In genomic region chr10:92384741-92385140, GRCh38 we compare ENCODE assay signal across 25 cellular contexts.
DNase-seq lines count a peak whose midpoint lies in the region; ATAC-seq, FAIRE-seq and TF ChIP-seq lines count a peak whose summit lies in the region.
"Had no signal": no experiment of that assay in that cellular context is flagged by ENCODE, and none has a peak within 500 bp of the region (broad histone marks: within the 10 kb centered on the region; RNA-seq: fewer than 3 reads in every experiment).

No MANE protein-coding gene starts in this region.

- no peak overlapping the region for H2AFZ ChIP-seq in H1 (ENCODE audit: low read length)
- no peak overlapping the region for H2AFZ ChIP-seq in GM23248
- H2AFZ ChIP-seq: GM23338 had no signal

- no peaks in the 10 kb centered on the region for H3K9me2 ChIP-seq in GM23248 (ENCODE audit: insufficient read depth)

- H3K4me2 ChIP-seq in H1 (ENCODE audit: insufficient read depth in 1 of 2, low read depth in 2 of 2, low read length in 2 of 2), result no peak overlapping the region
- H3K4me2 ChIP-seq in GM23248 (ENCODE audit: unreplicated experiment), result no peak overlapping the region
- H3K4me2 ChIP-seq: A549; BLaER1 treated with 17β-estradiol and CSF1 and Interleukin-3, amounts not matched to agents 10 nM and 100 nM; GM23338 had no signal

- FAIRE-seq in H1 (lab: Jason Lieb, UNC), result no peak
- FAIRE-seq: A549, G401.6, GM12892, GM19239, H54 had no signal

- H4K20me1 ChIP-seq in H1 (replicated peaks in 1 of 2; ENCODE audit: control insufficient read depth in 1 of 2, insufficient read depth in 2 of 2, low read length in 2 of 2) (no peaks in the 10 kb centered on the region), GM23248 (ENCODE audit: insufficient read depth) (no peaks in the 10 kb centered on the region)
- H4K20me1 ChIP-seq: BLaER1 treated with 17β-estradiol and CSF1 and Interleukin-3, amounts not matched to agents 10 nM and 100 nM had no signal

- no peak overlapping the region for H2BK5ac ChIP-seq in H1 (ENCODE audit: low read depth, low read length)

- no peak for TF ChIP-seq EP300 in H1 (IDR thresholded peaks at IDR 0.05; ENCODE audit: borderline replicate concordance in 1 of 2, low read depth in 2 of 2, low read length in 2 of 2)

- no peak overlapping the region for H3K23ac ChIP-seq in H1 (ENCODE audit: insufficient read length)

- H2BK120ac ChIP-seq in H1 (replicated peaks; ENCODE audit: low read depth, low read length), result no peak overlapping the region

- intact Hi-C loops in cardiac septum (cut with DNase I), result no loop called here

- WGBS in H1 (ENCODE audit: extremely low coverage in 1 of 2, insufficient coverage in 1 of 2, insufficient read length in 1 of 2, insufficient replicate concordance in 2 of 2, low coverage in 1 of 2, low lambda C conversion rate in 2 of 2, missing lambda C conversion rate in 1 of 2), 2 experiments, result 93% methylated on average over 2 of the region's 2 CpGs; no CpG with 5 or more reads in 1 of the 2 experiments
- 38 to 52% methylated on average over 2 of the region's 2 CpGs for WGBS in GM23248 (ENCODE audit: low coverage in 1 of 2, low lambda C conversion rate in 2 of 2, missing lambda C conversion rate in 2 of 2), 2 experiments

- CTCF ChIA-PET in H1 (lab: Charles Lee; ENCODE audit: partially characterized antibody), result interaction anchor here (1.3 kb wide), 1 partner anchor 48 kb away, joined by 4 read pairs; no protein-coding TSS in a partner anchor

- no peak overlapping the region for H3K56ac ChIP-seq in H1 (replicated peaks; ENCODE audit: insufficient read length, low read depth, low read length)

- H3K79me2 ChIP-seq in H1 (ENCODE audit: control insufficient read depth in 1 of 2, insufficient read depth in 2 of 2, low read length in 2 of 2) (no peaks in the 10 kb centered on the region), GM23248 (ENCODE audit: insufficient read depth) (no peaks in the 10 kb centered on the region)

- POLR2A ChIA-PET in H1 (lab: Charles Lee; ENCODE audit: partially characterized antibody), result interaction anchor here (0.6 kb wide), 1 partner anchor 11 kb away, joined by 3 read pairs; no protein-coding TSS in a partner anchor

- H3K4ac ChIP-seq in H1 (replicated peaks; ENCODE audit: insufficient read length, low read depth, low read length), result no peak overlapping the region

- H3K18ac ChIP-seq in H1 (ENCODE audit: extremely low read depth, low read length), result no peak overlapping the region

- peak; percentile 96 for ATAC-seq in esophagus mucosa
- ATAC-seq: A549, GM23338 had no signal

- H3K4me1 ChIP-seq in H1 (replicated peaks in 1 of 4; ENCODE audit: control insufficient read depth in 3 of 4, insufficient read depth in 4 of 4, low read length in 3 of 4), result peaks cover 3 to 18% (median 5%) of the 10 kb centered on the region in 4 experiments; a peak in 5 of 7 replicates
- no peaks in the 10 kb centered on the region for H3K4me1 ChIP-seq in GM23248 (ENCODE audit: insufficient read depth)
- H3K4me1 ChIP-seq: A549; BLaER1 treated with 17β-estradiol and CSF1 and Interleukin-3, amounts not matched to agents 10 nM and 100 nM had no signal

- H4K5ac ChIP-seq in H1 (ENCODE audit: insufficient read length, low read depth, low read length), result no peak overlapping the region

- H2BK20ac ChIP-seq in H1 (ENCODE audit: low read length), result no peak overlapping the region

- H3K27me3 ChIP-seq in H1 (replicated peaks in 1 of 4; ENCODE audit: control insufficient read depth in 3 of 4, extremely low read depth in 1 of 4, insufficient read depth in 3 of 4, low read length in 3 of 4), result no peaks in the 10 kb centered on the region
- peaks cover 27% of the 10 kb centered on the region for H3K27me3 ChIP-seq in GM23248 (replicated peaks; ENCODE audit: insufficient read depth)
- H3K27me3 ChIP-seq: BE2C; BLaER1 treated with 17β-estradiol and CSF1 and Interleukin-3, amounts not matched to agents 10 nM and 100 nM had no signal

- H4K8ac ChIP-seq in H1 (ENCODE audit: extremely low read depth, insufficient read depth, low read length), result no peak overlapping the region

- H3K9ac ChIP-seq in H1 (replicated peaks in 1 of 4; ENCODE audit: extremely low read depth in 1 of 4, low read depth in 3 of 4, low read length in 3 of 4) (no peak overlapping the region), GM23248 (no peak overlapping the region)
- H3K9ac ChIP-seq: BLaER1 treated with 17β-estradiol and CSF1 and Interleukin-3, amounts not matched to agents 10 nM and 100 nM had no signal

- H4K91ac ChIP-seq in H1 (replicated peaks; ENCODE audit: insufficient read length, low read length), result no peak overlapping the region

- H3F3A ChIP-seq in GM23248 (ENCODE audit: insufficient read depth), result no peaks in the 10 kb centered on the region

- H2AK5ac ChIP-seq in H1 (ENCODE audit: low read depth, low read length), result peak overlapping the region; percentile 90; the same call in 1 of the 2 replicates

- H3K4me3 ChIP-seq in LNCaP clone FGC (ENCODE audit: low read depth, low read length) (no peak overlapping the region), H1 (ENCODE audit: extremely low read depth in 1 of 4, insufficient read depth in 2 of 4, low read depth in 3 of 4, low read length in 4 of 4) (no peak overlapping the region), GM23248 (no peak overlapping the region)
- H3K4me3 ChIP-seq: A549; BLaER1 treated with 17β-estradiol and CSF1 and Interleukin-3, amounts not matched to agents 10 nM and 100 nM; GM23338 had no signal

- in situ Hi-C loops in GM23248 (cut with MboI), result no loop called here

- H3K79me1 ChIP-seq in H1 (ENCODE audit: low read depth, low read length), result no peaks in the 10 kb centered on the region

- H3K36me3 ChIP-seq in H1 (ENCODE audit: control insufficient read depth in 2 of 4, insufficient read depth in 4 of 4, low read length in 3 of 4), result no peaks in the 10 kb centered on the region
- H3K36me3 ChIP-seq in GM23248 (ENCODE audit: low read depth), result no peaks in the 10 kb centered on the region
- H3K36me3 ChIP-seq: BE2C; BLaER1 treated with 17β-estradiol and CSF1 and Interleukin-3, amounts not matched to agents 10 nM and 100 nM had no signal

- H3K14ac ChIP-seq in H1 (ENCODE audit: insufficient read length), result no peak overlapping the region

- H3K23me2 ChIP-seq in H1 (ENCODE audit: low read depth, low read length), result no peaks in the 10 kb centered on the region

- no peak overlapping the region for H2BK15ac ChIP-seq in H1 (ENCODE audit: low read length)

- no peak overlapping the region for H2BK12ac ChIP-seq in H1 (ENCODE audit: low read depth, low read length)

- DNase-seq in ELF-1 (ENCODE audit: low read depth, low spot score) (peak; percentile 64), LNCaP clone FGC (ENCODE audit: low read depth) (peak; percentile 31), H1 (ENCODE audit: low read depth in 1 of 2, low spot score in 2 of 2) (no peak), GM23248 (no peak), cardiac septum (ENCODE audit: low spot score) (no peak), activated gamma-delta T cell treated with Interleukin-2 at 50 U/mL for 16 hours (no peak)
- DNase-seq: 8988T; ACHN; AML-193; BE2C; Calu3; CD4-positive, alpha-beta T cell; CD8-positive, alpha-beta memory T cell; COR-L47; DMS53; DMS79 treated with DMSO at 0.1 percent for 48 hours; HCEC 1CT had no signal

- no peak for TF ChIP-seq CTCF in LNCaP clone FGC (IDR thresholded peaks at IDR 0.05; ENCODE audit: control insufficient read depth, extremely low read depth, insufficient read depth)
- TF ChIP-seq CTCF in H1 (IDR thresholded peaks at IDR 0.05; ENCODE audit: control extremely low read depth in 1 of 3, insufficient read depth in 1 of 3, low read depth in 1 of 3, low read length in 3 of 3), result no peak

- TF ChIP-seq POLR2A in H1 (IDR thresholded peaks at IDR 0.05; ENCODE audit: control extremely low read depth in 1 of 2, low read depth in 2 of 2, low read length in 2 of 2), result no peak

- H3K27ac ChIP-seq in H1 (ENCODE audit: low read depth, low read length) (no peak overlapping the region), GM23248 (no peak overlapping the region)
- H3K27ac ChIP-seq: A549; BLaER1 treated with 17β-estradiol and CSF1 and Interleukin-3, amounts not matched to agents 10 nM and 100 nM had no signal

- TF ChIP-seq RAD21 in H1 (IDR thresholded peaks at IDR 0.05 in 1 of 2, conservative IDR thresholded peaks at IDR 0.05 in 1 of 2; ENCODE audit: low read depth in 2 of 2, low read length in 2 of 2), result no peak

- no peaks in the 10 kb centered on the region for H3K9me3 ChIP-seq in H1 (ENCODE audit: insufficient read depth in 2 of 2, low read depth in 1 of 2, low read length in 1 of 2)
- no peaks in the 10 kb centered on the region for H3K9me3 ChIP-seq in GM23248 (ENCODE audit: low read depth)
- H3K9me3 ChIP-seq: A549; BE2C; BLaER1 treated with 17β-estradiol and CSF1 and Interleukin-3, amounts not matched to agents 10 nM and 100 nM had no signal

TF ChIP-seq in H1, 55 proteins besides CTCF, POLR2A, EP300 and RAD21:
- TF ChIP-seq POU5F1 (IDR thresholded peaks at IDR 0.05; ENCODE audit: low read depth, low read length) (no peak), NRF1 (IDR thresholded peaks at IDR 0.05; ENCODE audit: low read depth, low read length) (no peak), NANOG (IDR thresholded peaks at IDR 0.05; ENCODE audit: insufficient read depth, low read depth, low read length, poor library complexity, severe bottlenecking) (no peak), CBX5 (IDR thresholded peaks at IDR 0.05; ENCODE audit: low read depth, low read length) (no peak), GABPA (IDR thresholded peaks at IDR 0.05; ENCODE audit: borderline replicate concordance, insufficient read depth, low read length) (no peak), KDM5A (IDR thresholded peaks at IDR 0.05; ENCODE audit: low read length) (no peak), HDAC6 (IDR thresholded peaks at IDR 0.05; ENCODE audit: low read depth, low read length) (no peak), ZNF274 (IDR thresholded peaks at IDR 0.05; ENCODE audit: borderline replicate concordance, extremely low read depth, low read length) (no peak), BCL11A (IDR thresholded peaks at IDR 0.05; ENCODE audit: low read depth in 2 of 2, low read length in 2 of 2) (no peak), SIX5 (IDR thresholded peaks at IDR 0.05; ENCODE audit: low read depth, low read length) (no peak), TCF12 (IDR thresholded peaks at IDR 0.05; ENCODE audit: low read depth, low read length) (no peak), JUND (IDR thresholded peaks at IDR 0.05; ENCODE audit: low read length) (no peak)

Comparison
In these comparisons a context has a peak if more than half of its experiments do, and no peak if none do; other contexts are left out.
1. DNase-seq: peak in ELF-1 (single experiment) and LNCaP clone FGC (single experiment); none in H1 (0 of 2), GM23248 (single experiment), cardiac septum (single experiment) and activated gamma-delta T cell treated with Interleukin-2 at 50 U/mL for 16 hours (single experiment).